In the genomic region with DNA sequence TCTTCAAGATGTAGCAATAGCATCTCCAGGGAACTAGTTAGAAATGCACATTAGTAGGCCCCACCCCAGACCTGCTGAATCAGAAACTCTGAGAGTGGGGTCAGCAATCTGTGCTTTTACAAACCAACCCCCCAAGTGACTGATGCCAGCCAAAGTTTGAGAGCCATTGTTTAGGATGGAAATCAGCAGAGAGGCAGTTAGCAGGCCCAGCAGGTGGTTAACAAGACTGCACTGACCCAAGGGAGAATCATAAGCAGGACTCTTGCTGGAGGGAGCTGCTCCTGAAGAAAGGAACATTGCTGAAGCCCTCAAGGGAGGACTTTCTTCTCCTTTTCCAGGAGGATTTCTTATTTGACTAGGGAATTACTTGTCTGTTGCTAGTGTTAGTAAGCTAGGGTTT, we compare ENCODE assay signal across 15 cellular contexts.
"Had no signal": no experiment of that assay in that cellular context is flagged by ENCODE, and none has a peak within 500 bp of the region (broad histone marks: within the 10 kb centered on the region; RNA-seq: fewer than 3 reads in every experiment).

No MANE protein-coding gene starts in this region.

- H3K36me3 Mint-ChIP-seq: type B pancreatic cell had no signal

- H3K9me3 Mint-ChIP-seq: activated naive CD4-positive, alpha-beta T cell treated with anti-CD3 and anti-CD28 coated beads, Interleukin-2, amount 50 U/mL, for 24 hours; nephron; stimulated activated memory B cell treated with anti-CD40 and anti-IgM and Interleukin-4, amounts not matched to agents 10 μg/mL and 1 μg/mL and 100 μg/mL, for 72 hours; type B pancreatic cell had no signal

- DNase-seq: activated CD4-positive, alpha-beta T cell treated with anti-CD3 and anti-CD28 coated beads, Interleukin-2, amount 50 U/mL, for 4 hours; activated gamma-delta T cell; effector CD8-positive, alpha-beta T cell; esophagus squamous epithelium; kidney; midbrain; nucleus accumbens; spleen; stimulated activated CD4-positive, alpha-beta T cell treated with anti-CD3 and anti-CD28 coated beads, Interleukin-4, amount 100 ng/mL, for 4 hours; testis had no signal

- H3K4me3 Mint-ChIP-seq: activated naive CD4-positive, alpha-beta T cell treated with anti-CD3 and anti-CD28 coated beads, Interleukin-2, amount 50 U/mL, for 24 hours; nephron; stimulated activated memory B cell treated with anti-CD40 and anti-IgM and Interleukin-4, amounts not matched to agents 10 μg/mL and 1 μg/mL and 100 μg/mL, for 72 hours; type B pancreatic cell had no signal

- H3K4me1 Mint-ChIP-seq: activated naive CD4-positive, alpha-beta T cell treated with anti-CD3 and anti-CD28 coated beads, Interleukin-2, amount 50 U/mL, for 24 hours; nephron; stimulated activated memory B cell treated with anti-CD40 and anti-IgM and Interleukin-4, amounts not matched to agents 10 μg/mL and 1 μg/mL and 100 μg/mL, for 72 hours had no signal

- H3K27me3 Mint-ChIP-seq: activated naive CD4-positive, alpha-beta T cell treated with anti-CD3 and anti-CD28 coated beads, Interleukin-2, amount 50 U/mL, for 24 hours; stimulated activated memory B cell treated with anti-CD40 and anti-IgM and Interleukin-4, amounts not matched to agents 10 μg/mL and 1 μg/mL and 100 μg/mL, for 72 hours; type B pancreatic cell had no signal

- ATAC-seq: left lobe of liver; stimulated activated memory B cell treated with anti-CD40 and anti-IgM and Interleukin-4, amounts not matched to agents 10 μg/mL and 1 μg/mL and 100 μg/mL, for 72 hours had no signal

- H3K27ac Mint-ChIP-seq: activated naive CD4-positive, alpha-beta T cell treated with anti-CD3 and anti-CD28 coated beads, Interleukin-2, amount 50 U/mL, for 24 hours; nephron; stimulated activated memory B cell treated with anti-CD40 and anti-IgM and Interleukin-4, amounts not matched to agents 10 μg/mL and 1 μg/mL and 100 μg/mL, for 72 hours; type B pancreatic cell had no signal
